In genomic region chr12:21662122-21662792, GRCh38 we compare ENCODE assay signal across 26 cellular contexts. TPM values are rescaled to one million over a fixed set of nuclear protein-coding genes. Genes with fewer than 3 reads are reported as not detected.
DNase-seq lines count a peak whose midpoint lies in the region; ATAC-seq and TF ChIP-seq lines count a peak whose summit lies in the region.
"Had no signal": no experiment of that assay in that cellular context is flagged by ENCODE, and none has a peak within 500 bp of the region (broad histone marks: within the 10 kb centered on the region; RNA-seq: fewer than 3 reads in every experiment).

No MANE protein-coding gene starts in this region.

- H3K9me3 ChIP-seq in left lung (no peaks in the 10 kb centered on the region), psoas muscle (no peaks in the 10 kb centered on the region), PC-3 (ENCODE audit: low read length) (no peaks in the 10 kb centered on the region)

- no peaks in the 10 kb centered on the region for H4K20me1 ChIP-seq in PC-3 (ENCODE audit: low read length)

- no peak overlapping the region for H2AFZ ChIP-seq in PC-3 (ENCODE audit: low read length)

- no peaks in the 10 kb centered on the region for H3F3A ChIP-seq in PC-3 (ENCODE audit: low read length, unreplicated experiment)

- H3K27me3 ChIP-seq in left lung = no peaks in the 10 kb centered on the region
- peaks cover 0 to 3% (median 0%) of the 10 kb centered on the region in 3 donors for H3K27me3 ChIP-seq in psoas muscle (ENCODE audit: insufficient read depth in 3 of 3, low read length in 2 of 3)
- H3K27me3 ChIP-seq in PC-3 (ENCODE audit: low read length) = peaks cover 3% of the 10 kb centered on the region; the same call in 1 of the 2 replicates
- H3K27me3 ChIP-seq: BLaER1 treated with 17β-estradiol and CSF1 and Interleukin-3, amounts not matched to agents 10 nM and 100 nM had no signal

- intact Hi-C loops in left lung (cut with DNase I) = no loop called here
- intact Hi-C loops in psoas muscle (cut with DNase I) = no loop called here
- intact Hi-C loops in left ventricle myocardium superior (cut with micrococcal nuclease) = no loop called here
- intact Hi-C loops in PC-3 (cut with micrococcal nuclease) = no loop called here

- DNase-seq in DMS53 (lab: John Stamatoyannopoulos, UW) = peak; percentile 89
- peak; percentile 37 for DNase-seq in NCI-H2227 treated with DMSO at 0.1 percent for 48 hours (lab: John Stamatoyannopoulos, UW)
- peak in 1 of 2 donors; percentile 62 for DNase-seq in left lung
- no peak for DNase-seq in psoas muscle
- no peak for DNase-seq in left ventricle myocardium superior
- DNase-seq in PC-3 = no peak
- DNase-seq: AML-193; CD4-positive, alpha-beta T cell; HCEC 1CT; Kasumi-1; NCI-H1092 treated with DMSO at 0.1 percent for 48 hours; NCI-H1436; NCI-H187 treated with DMSO at 0.1 percent for 48 hours; NCI-H446 treated with DMSO at 0.1 percent for 48 hours; NCI-H526; NCI-H82; SHP77 had no signal

- TF ChIP-seq CTCF in left lung (IDR thresholded peaks at IDR 0.05) = no peak
- TF ChIP-seq CTCF in psoas muscle (IDR thresholded peaks at IDR 0.05) = no peak
- no peak for TF ChIP-seq CTCF in PC-3 (conservative IDR thresholded peaks at IDR 0.05; ENCODE audit: low read depth, low read length)

- CTCF ChIA-PET in PC-3 (lab: Charles Lee) = no interaction called here

- H3K27ac ChIP-seq in left lung (peak overlapping the region in 1 of 2 donors; percentile 65), psoas muscle (no peak overlapping the region), PC-3 (ENCODE audit: low read length) (no peak overlapping the region)
- H3K27ac ChIP-seq: BLaER1 treated with 17β-estradiol and CSF1 and Interleukin-3, amounts not matched to agents 10 nM and 100 nM; RWPE1 had no signal

- H3K4me3 ChIP-seq in left lung = peak overlapping the region in 1 of 2 donors; percentile 15
- peak overlapping the region; percentile 12 for H3K4me3 ChIP-seq in psoas muscle
- no peak overlapping the region for H3K4me3 ChIP-seq in PC-3 (ENCODE audit: low read length)
- H3K4me3 ChIP-seq: BLaER1 treated with 17β-estradiol and CSF1 and Interleukin-3, amounts not matched to agents 10 nM and 100 nM; K562 had no signal

- POLR2A ChIA-PET in PC-3 (lab: Charles Lee; ENCODE audit: unreplicated experiment) = no interaction called here

- peaks cover 5% of the 10 kb centered on the region for H3K79me2 ChIP-seq in PC-3 (ENCODE audit: low read length)

- WGBS in psoas muscle, 3 donors = 46 to 57% (median 55%) methylated on average over 27 of the region's 27 CpGs

- H3K36me3 ChIP-seq in left lung (no peaks in the 10 kb centered on the region), psoas muscle (ENCODE audit: insufficient read depth in 1 of 2, low read depth in 1 of 2) (no peaks in the 10 kb centered on the region), PC-3 (ENCODE audit: low read depth, low read length) (no peaks in the 10 kb centered on the region)
- H3K36me3 ChIP-seq: BLaER1 treated with 17β-estradiol and CSF1 and Interleukin-3, amounts not matched to agents 10 nM and 100 nM had no signal

- no peaks in the 10 kb centered on the region for H3K4me1 ChIP-seq in left lung
- H3K4me1 ChIP-seq in psoas muscle = no peaks in the 10 kb centered on the region
- no peaks in the 10 kb centered on the region for H3K4me1 ChIP-seq in PC-3 (ENCODE audit: insufficient read depth, low read length)

- peak; percentile 4 for ATAC-seq in left lung
- ATAC-seq in psoas muscle = no peak
- no peak for ATAC-seq in left ventricle myocardium superior
- no peak for ATAC-seq in PC-3
- ATAC-seq in GM21515 (IDR thresholded peaks at IDR 0.05; ENCODE audit: unreplicated experiment) = no peak
- ATAC-seq in GM21528 (IDR thresholded peaks at IDR 0.05; ENCODE audit: low FRiP score, unreplicated experiment) = no peak
- ATAC-seq: K562, Panc1 had no signal

- no peak overlapping the region for H3K9ac ChIP-seq in PC-3 (ENCODE audit: low read length)
- H3K9ac ChIP-seq: BLaER1 treated with 17β-estradiol and CSF1 and Interleukin-3, amounts not matched to agents 10 nM and 100 nM had no signal

- no TSS peak for BruUV-seq in PC-3 (replicated peaks; lab: Mats Ljungman, UMichigan)

- H3K9me2 ChIP-seq in PC-3 (replicated peaks; ENCODE audit: low read length) = no peaks in the 10 kb centered on the region

- no peak overlapping the region for H3K4me2 ChIP-seq in PC-3 (ENCODE audit: low read length)
- H3K4me2 ChIP-seq: BLaER1 treated with 17β-estradiol and CSF1 and Interleukin-3, amounts not matched to agents 10 nM and 100 nM had no signal

RNA-seq across cellular contexts. Expression of gene LDHB, which starts 4.6 kb away (rescaled TPM):
- total RNA-seq in left lung = 100 to 1,000 TPM; 512 to 592 TPM
- 100 to 1,000 TPM in 3 of 4 donors, 10 to 100 TPM in 1; 71.6 to 616 (median 350) TPM for total RNA-seq in psoas muscle
- polyA plus RNA-seq in psoas muscle = 100 to 1,000 TPM; 156 to 403 (median 231) TPM
- 2,127 TPM for total RNA-seq in left ventricle myocardium superior
- 432 and 548 TPM in 2 replicates for total RNA-seq in PC-3 (2014; rRNA removed)

RNA-seq across cellular contexts. Expression of gene GYS2, which starts 57.6 kb away (rescaled TPM):
- not detected for total RNA-seq in left lung
- total RNA-seq in psoas muscle = under 1 TPM in 1 of 4 donors, not detected in 3; 0.09 TPM
- under 1 TPM in 1 of 3 donors, not detected in 2; 0.03 TPM for polyA plus RNA-seq in psoas muscle
- total RNA-seq in left ventricle myocardium superior = not detected
- not detected in 2 replicates for total RNA-seq in PC-3 (2014; rRNA removed)
- total RNA-seq: H1, K562, M059J, SK-MEL-5 had no signal
- polyA plus RNA-seq: H1, K562 had no signal

Comparison
In these comparisons a context has a peak if more than half of its experiments do, and no peak if none do; other contexts are left out.
1. DNase-seq: peak in DMS53 (single experiment) and NCI-H2227 treated with DMSO at 0.1 percent for 48 hours (single experiment); none in psoas muscle (0 of 2), left ventricle myocardium superior (single experiment) and PC-3 (single experiment).